In genomic region chr16:80993293-80993691, GRCh38 we compare ENCODE assay signal across 9 cellular contexts. TPM values are rescaled to one million over a fixed set of nuclear protein-coding genes. Genes with fewer than 3 reads are reported as not detected.
DNase-seq lines count a peak whose midpoint lies in the region; ATAC-seq and TF ChIP-seq lines count a peak whose summit lies in the region.
"Had no signal": no experiment of that assay in that cellular context is flagged by ENCODE, and none has a peak within 500 bp of the region (broad histone marks: within the 10 kb centered on the region; RNA-seq: fewer than 3 reads in every experiment).

No MANE protein-coding gene starts in this region.

- H2AFZ ChIP-seq in mammary epithelial cell (ENCODE audit: low read depth, low read length), result no peak overlapping the region

- dilution Hi-C loops in mammary epithelial cell (cut with HindIII; ENCODE audit: low sequenced_read_pairs), result no loop called here

- H3K9me3 ChIP-seq in mammary epithelial cell (replicated peaks; ENCODE audit: insufficient read depth, low read length) (no peaks in the 10 kb centered on the region), upper lobe of right lung (no peaks in the 10 kb centered on the region)
- H3K9me3 ChIP-seq: BLaER1 treated with 17β-estradiol and CSF1 and Interleukin-3, amounts not matched to agents 10 nM and 100 nM had no signal

- peak overlapping the region; percentile 44 for H3K4me2 ChIP-seq in mammary epithelial cell (ENCODE audit: insufficient read depth, low read depth, low read length)
- H3K4me2 ChIP-seq: BLaER1 treated with 17β-estradiol and CSF1 and Interleukin-3, amounts not matched to agents 10 nM and 100 nM had no signal

- peaks cover 89% of the 10 kb centered on the region for H3K79me2 ChIP-seq in mammary epithelial cell (ENCODE audit: insufficient read depth, low read length)

- in situ Hi-C loops in mammary epithelial cell (cut with MboI; ENCODE audit: low sequenced_read_pairs in 2 of 2), result no loop called here

- peaks cover 0 to 8% of the 10 kb centered on the region in 2 donors for H3K36me3 Mint-ChIP-seq in activated T-cell treated with anti-CD3 and anti-CD28 coated beads, Interleukin-2, amount 50 U/mL, for 72 hours (ENCODE audit: insufficient read depth in 2 of 2)

- no peak overlapping the region for H3K9ac ChIP-seq in mammary epithelial cell (ENCODE audit: insufficient read depth, low read length)
- H3K9ac ChIP-seq: BLaER1 treated with 17β-estradiol and CSF1 and Interleukin-3, amounts not matched to agents 10 nM and 100 nM had no signal

- H3K4me3 Mint-ChIP-seq in activated T-cell treated with anti-CD3 and anti-CD28 coated beads, Interleukin-2, amount 50 U/mL, for 72 hours, result no peak overlapping the region

- no peaks in the 10 kb centered on the region for H4K20me1 ChIP-seq in mammary epithelial cell (ENCODE audit: insufficient read depth, low read length)

- H3K27ac ChIP-seq in mammary epithelial cell (ENCODE audit: insufficient read depth, low read depth, low read length), result peak overlapping the region; percentile 14
- no peak overlapping the region for H3K27ac ChIP-seq in upper lobe of right lung
- H3K27ac ChIP-seq: BLaER1 treated with 17β-estradiol and CSF1 and Interleukin-3, amounts not matched to agents 10 nM and 100 nM had no signal

- H3K36me3 ChIP-seq in mammary epithelial cell (ENCODE audit: insufficient read depth, low read length) (peaks cover 2% of the 10 kb centered on the region), upper lobe of right lung (no peaks in the 10 kb centered on the region)

- H3K27ac Mint-ChIP-seq in activated T-cell treated with anti-CD3 and anti-CD28 coated beads, Interleukin-2, amount 50 U/mL, for 72 hours, result peak overlapping the region; percentile 48

- no peak for TF ChIP-seq CTCF in mammary epithelial cell (conservative IDR thresholded peaks at IDR 0.05 in 1 of 2, IDR thresholded peaks at IDR 0.05 in 1 of 2; ENCODE audit: extremely low read depth in 1 of 2, insufficient read depth in 1 of 2, low read depth in 1 of 2, low read length in 2 of 2)
- no peak for TF ChIP-seq CTCF in upper lobe of right lung (IDR thresholded peaks at IDR 0.05)

- H3K9me3 Mint-ChIP-seq in activated T-cell treated with anti-CD3 and anti-CD28 coated beads, Interleukin-2, amount 50 U/mL, for 72 hours, result no peaks in the 10 kb centered on the region

- H3K27me3 Mint-ChIP-seq in activated T-cell treated with anti-CD3 and anti-CD28 coated beads, Interleukin-2, amount 50 U/mL, for 72 hours (ENCODE audit: low read depth), result no peaks in the 10 kb centered on the region

- H3K27me3 ChIP-seq in mammary epithelial cell (ENCODE audit: insufficient read depth, low read length) (no peaks in the 10 kb centered on the region), upper lobe of right lung (no peaks in the 10 kb centered on the region)
- H3K27me3 ChIP-seq: BLaER1 treated with 17β-estradiol and CSF1 and Interleukin-3, amounts not matched to agents 10 nM and 100 nM had no signal

- BruUV-seq in mammary epithelial cell (replicated peaks; lab: Mats Ljungman, UMichigan), result no TSS peak

- DNase-seq in activated T-cell treated with anti-CD3 and anti-CD28 coated beads, Interleukin-2, amount 50 U/mL, for 72 hours, result no peak
- DNase-seq in activated T-cell treated with anti-CD3 and anti-CD28 coated beads, Interleukin-2, amount 50 U/mL, for 1 hour, result no peak
- DNase-seq in mammary epithelial cell, result peak; percentile 75
- peak; percentile 97 for DNase-seq in iris pigment epithelial cell (ENCODE audit: low read depth)
- no peak for DNase-seq in upper lobe of right lung
- DNase-seq in activated CD8-positive, alpha-beta memory T cell treated with anti-CD3 and anti-CD28 coated beads, Interleukin-2, amount 50 U/mL, for 48 hours, result no peak
- DNase-seq in stimulated activated CD4-positive, alpha-beta T cell treated with anti-CD3 and anti-CD28 coated beads, Interleukin-12 subunit alpha, Interleukin-12 subunit beta, amount 100 ng/mL, for 4 hours, result no peak

- no peak overlapping the region for H3K4me3 ChIP-seq in mammary epithelial cell (replicated peaks in 1 of 3; ENCODE audit: insufficient read depth in 1 of 3, low read depth in 2 of 3, low read length in 3 of 3)
- H3K4me3 ChIP-seq in upper lobe of right lung, result no peak overlapping the region
- H3K4me3 ChIP-seq: BLaER1 treated with 17β-estradiol and CSF1 and Interleukin-3, amounts not matched to agents 10 nM and 100 nM had no signal

- ATAC-seq in activated T-cell treated with anti-CD3 and anti-CD28 coated beads, Interleukin-2, amount 50 U/mL, for 72 hours (replicated peaks in 1 of 2), result no peak
- peak; percentile 66 for ATAC-seq in upper lobe of right lung
- no peak for ATAC-seq in GM19328 (IDR thresholded peaks at IDR 0.05; ENCODE audit: unreplicated experiment)

- CTCF ChIA-PET in mammary epithelial cell (lab: Charles Lee; ENCODE audit: low non-redundant PET), result no interaction called here

- peaks cover 13% of the 10 kb centered on the region for H3K4me1 ChIP-seq in mammary epithelial cell (ENCODE audit: insufficient read depth, low read length)
- no peaks in the 10 kb centered on the region for H3K4me1 ChIP-seq in upper lobe of right lung

- 58% methylated on average over 6 of the region's 6 CpGs for whole genome bisulfite sequencing in mammary epithelial cell (ENCODE audit: low coverage, missing lambda C conversion rate)

- intact Hi-C loops in mammary epithelial cell (cut with micrococcal nuclease), result no loop called here
- intact Hi-C loops in upper lobe of right lung (cut with DNase I), result no loop called here

- peaks cover 58% of the 10 kb centered on the region for H3K4me1 Mint-ChIP-seq in activated T-cell treated with anti-CD3 and anti-CD28 coated beads, Interleukin-2, amount 50 U/mL, for 72 hours (ENCODE audit: low read depth)

RNA-seq across cellular contexts. Expression of gene CMC2, which starts 13.4 kb away (rescaled TPM):
- total RNA-seq in activated T-cell treated with anti-CD3 and anti-CD28 coated beads, Interleukin-2, amount 50 U/mL, for 72 hours, result 100 to 1,000 TPM; 114 to 121 TPM
- total RNA-seq in mammary epithelial cell (10 to 100 TPM; 30.5 to 73.1 TPM), upper lobe of right lung (43.3 TPM)
- polyA plus RNA-seq in mammary epithelial cell, result 119 TPM
- 13.4 TPM for polyA minus RNA-seq in mammary epithelial cell

RNA-seq across cellular contexts. Expression of gene CENPN, which starts 13.7 kb away (rescaled TPM):
- total RNA-seq in activated T-cell treated with anti-CD3 and anti-CD28 coated beads, Interleukin-2, amount 50 U/mL, for 72 hours, result 10 to 100 TPM; 62.0 to 64.1 TPM
- 10 to 100 TPM; 15.2 to 32.5 TPM for total RNA-seq in mammary epithelial cell
- polyA plus RNA-seq in mammary epithelial cell, result 38.9 TPM
- polyA minus RNA-seq in mammary epithelial cell, result 18.3 TPM
- 8.4 TPM for total RNA-seq in upper lobe of right lung

RNA-seq across cellular contexts. Expression of gene ATMIN, which starts 42.4 kb away (rescaled TPM):
- total RNA-seq in activated T-cell treated with anti-CD3 and anti-CD28 coated beads, Interleukin-2, amount 50 U/mL, for 72 hours, result 10 to 100 TPM; 19.2 to 23.9 TPM
- total RNA-seq in mammary epithelial cell, result 10 to 100 TPM; 31.7 to 60.8 TPM
- polyA plus RNA-seq in mammary epithelial cell, result 27.3 TPM
- 29.2 TPM for polyA minus RNA-seq in mammary epithelial cell
- 33.5 TPM for total RNA-seq in upper lobe of right lung

Comparison
In these comparisons a context has a peak if more than half of its experiments do, and no peak if none do; other contexts are left out.
1. DNase-seq: peak in mammary epithelial cell (single experiment) and iris pigment epithelial cell (single experiment); none in activated T-cell treated with anti-CD3 and anti-CD28 coated beads, Interleukin-2, amount 50 U/mL, for 72 hours (0 of 2), activated T-cell treated with anti-CD3 and anti-CD28 coated beads, Interleukin-2, amount 50 U/mL, for 1 hour (single experiment), upper lobe of right lung (single experiment), activated CD8-positive, alpha-beta memory T cell treated with anti-CD3 and anti-CD28 coated beads, Interleukin-2, amount 50 U/mL, for 48 hours (single experiment) and stimulated activated CD4-positive, alpha-beta T cell treated with anti-CD3 and anti-CD28 coated beads, Interleukin-12 subunit alpha, Interleukin-12 subunit beta, amount 100 ng/mL, for 4 hours (single experiment).